In the genomic region with DNA sequence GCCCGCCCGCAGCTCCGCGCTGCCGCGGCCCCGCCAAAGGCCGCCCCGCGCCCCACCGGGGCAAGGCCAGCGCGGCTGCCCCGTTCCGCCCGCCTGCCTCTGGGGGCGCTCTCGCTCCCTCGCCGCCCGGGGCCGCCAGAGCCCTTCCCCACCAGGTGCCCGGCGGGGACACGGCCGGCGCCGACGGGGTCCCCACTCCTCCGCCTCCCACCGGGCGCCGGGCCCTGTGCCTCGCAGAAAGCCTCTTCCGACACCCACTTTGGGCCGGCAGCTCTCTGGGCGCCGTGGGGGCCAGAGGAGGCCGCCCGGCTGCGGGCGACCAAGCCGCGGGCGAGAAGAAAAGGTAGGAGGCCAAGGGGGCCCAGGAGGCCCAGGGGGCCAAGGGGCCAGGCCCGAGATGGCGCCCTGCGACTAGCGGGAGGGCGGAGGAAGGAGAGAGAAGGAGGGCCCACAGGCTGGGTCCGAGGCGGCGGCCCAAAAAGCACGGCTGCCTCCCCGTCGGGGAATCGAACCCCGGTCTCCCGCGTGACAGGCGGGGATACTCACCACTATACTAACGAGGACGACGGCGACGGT, we compare ENCODE assay signal across 10 cellular contexts. TPM values are rescaled to one million over a fixed set of nuclear protein-coding genes. Genes with fewer than 3 reads are reported as not detected.
DNase-seq lines count a peak whose midpoint lies in the region; ATAC-seq and TF ChIP-seq lines count a peak whose summit lies in the region.
"Not testable (repeated sequence)": the region's sequence is repeated elsewhere in the genome, so short reads cannot be mapped to it uniquely, and the experiment has no call there.
"Had no signal": no experiment of that assay in that cellular context is flagged by ENCODE, and none has a peak within 500 bp of the region (broad histone marks: within the 10 kb centered on the region; RNA-seq: fewer than 3 reads in every experiment).

No MANE protein-coding gene starts in this region.

- peaks cover 13% of the 10 kb centered on the region for H3K4me1 ChIP-seq in GM23338 (ENCODE audit: insufficient read depth)

- H3K27me3 Mint-ChIP-seq in GM23338 (ENCODE audit: insufficient read depth, low read depth, poor library complexity) (peaks cover 25% of the 10 kb centered on the region), T-helper 17 cell (peaks cover 31% of the 10 kb centered on the region)

- not testable (repeated sequence) for H3K4me2 ChIP-seq in GM23338

- ATAC-seq in GM18520 (IDR thresholded peaks at IDR 0.05; ENCODE audit: unreplicated experiment), result peak; percentile 35
- ATAC-seq in GM19455 (IDR thresholded peaks at IDR 0.05; ENCODE audit: unreplicated experiment), result peak; percentile 33
- peak; percentile 3 for ATAC-seq in GM23338
- peak; percentile 25 for ATAC-seq in HG02981 (IDR thresholded peaks at IDR 0.05; ENCODE audit: unreplicated experiment)
- ATAC-seq in HG03432 (IDR thresholded peaks at IDR 0.05; ENCODE audit: unreplicated experiment), result peak; percentile 36
- peak; percentile 45 for ATAC-seq in T-helper 17 cell
- ATAC-seq in esophagus mucosa, result peak; percentile 3
- ATAC-seq in stimulated activated naive CD8-positive, alpha-beta T cell treated with anti-CD3 and anti-CD28 coated beads, Interleukin-15, Interleukin-2, amounts not matched to agents 100 U/mL and 50 U/mL, for 24 hours, result peak; percentile 47

- not testable (repeated sequence) for H2AFZ ChIP-seq in GM23338

- not testable (repeated sequence) for H3K4me3 ChIP-seq in GM23338

- H3K36me3 ChIP-seq in GM23338 (ENCODE audit: insufficient read depth), result not testable (repeated sequence)

- H4K20me1 ChIP-seq in GM23338 (replicated peaks; ENCODE audit: insufficient read depth), result not testable (repeated sequence)

- not testable (repeated sequence) for H3K9me3 ChIP-seq in T-helper 17 cell (ENCODE audit: control insufficient read depth, low read length, poor library complexity, severe bottlenecking)

- not testable (repeated sequence) for H3K36me3 Mint-ChIP-seq in GM23338 (ENCODE audit: low read depth); T-helper 17 cell (ENCODE audit: low read depth)

- not testable (repeated sequence) for H3K9me2 ChIP-seq in GM23338 (ENCODE audit: insufficient read depth)

- DNase-seq in GM23338 (ENCODE audit: low spot score); T-helper 17 cell; stimulated activated naive CD8-positive, alpha-beta T cell treated with anti-CD3 and anti-CD28 coated beads, Interleukin-15, Interleukin-2, amounts not matched to agents 100 U/mL and 50 U/mL, for 24 hours: not testable (repeated sequence)

- not testable (repeated sequence) for TF ChIP-seq CTCF in GM23338 (conservative IDR thresholded peaks at IDR 0.05; ENCODE audit: low read depth in 2 of 2)

- not testable (repeated sequence) for H3K27ac ChIP-seq in GM23338 (ENCODE audit: low read depth)

- H3K4me1 Mint-ChIP-seq in GM23338, result peaks cover 19% of the 10 kb centered on the region
- H3K4me1 Mint-ChIP-seq in T-helper 17 cell, result not testable (repeated sequence)

- not testable (repeated sequence) for H3F3A ChIP-seq in GM23338 (replicated peaks; ENCODE audit: low read depth)

- not testable (repeated sequence) for H3K79me2 ChIP-seq in GM23338 (replicated peaks; ENCODE audit: insufficient read depth)

- peaks cover 11% of the 10 kb centered on the region for H3K9me3 Mint-ChIP-seq in GM23338

- H3K27ac Mint-ChIP-seq in GM23338, T-helper 17 cell: not testable (repeated sequence)

- H3K27me3 ChIP-seq in GM23338 (ENCODE audit: insufficient read depth), result peaks cover 23% of the 10 kb centered on the region

- H3K4me3 Mint-ChIP-seq in GM23338, T-helper 17 cell: not testable (repeated sequence)

RNA-seq across cellular contexts. Expression of a gene that starts 35.2 kb away (rescaled TPM):
- 1.3 TPM in 1 of 2 replicates, not detected in the other for total RNA-seq in GM23338 (2014; rRNA removed; shearing (Covaris generic))
- polyA plus RNA-seq in GM23338 (2016; fragmentation: Nextera tagmentation; extraction: Ambion mirVana), result 0.08 and 0.38 TPM in 2 replicates
- total RNA-seq in T-helper 17 cell (1 to 10 TPM; 2.5 to 6.1 TPM), esophagus mucosa (3.1 TPM)
- total RNA-seq: osteocyte had no signal
- polyA plus RNA-seq: CD8-positive, alpha-beta memory T cell had no signal

RNA-seq across cellular contexts. Expression of a gene that starts 54.3 kb away (rescaled TPM):
- not detected in 2 replicates for total RNA-seq in GM23338 (2014; rRNA removed; shearing (Covaris generic))
- polyA plus RNA-seq in GM23338 (2016; fragmentation: Nextera tagmentation; extraction: Ambion mirVana), result 0.09 TPM in 1 of 2 replicates, not detected in the other
- total RNA-seq in T-helper 17 cell (under 1 TPM; 0.27 to 0.50 TPM), esophagus mucosa (1.4 TPM)
- total RNA-seq: osteocyte had no signal
